In genomic region chr2:85789271-85789670, GRCh38 we compare ENCODE assay signal across 29 cellular contexts. TPM values are rescaled to one million over a fixed set of nuclear protein-coding genes. Genes with fewer than 3 reads are reported as not detected.
"Had no signal": no experiment of that assay in that cellular context is flagged by ENCODE, and none has a peak within 500 bp of the region (broad histone marks: within the 10 kb centered on the region; RNA-seq: fewer than 3 reads in every experiment).

No MANE protein-coding gene starts in this region.

- ATAC-seq: activated CD4-positive, alpha-beta T cell treated with anti-CD3 and anti-CD28 coated beads for 36 hours; activated CD4-positive, CD25-positive, alpha-beta regulatory T cell treated with anti-CD3 and anti-CD28 coated beads, Interleukin-2, amount 50 U/mL, for 24 hours; activated CD8-positive, alpha-beta memory T cell treated with anti-CD3 and anti-CD28 coated beads, Interleukin-2, amount 10 ng/mL, durations not matched to agents 7 days and 5 days; activated CD8-positive, alpha-beta T cell treated with anti-CD3 and anti-CD28 coated beads, Interleukin-2, amount 10 ng/mL, durations not matched to agents 7 days and 5 days; activated naive CD8-positive, alpha-beta T cell treated with anti-CD3 and anti-CD28 coated beads, Interleukin-2, amount 50 U/mL, for 24 hours; body of pancreas; heart right ventricle; T-helper 17 cell had no signal

- H3K36me3 ChIP-seq: adrenal gland, WERI-Rb-1 had no signal

- H3K4me3 ChIP-seq: adrenal gland, body of pancreas, esophagus squamous epithelium, heart right ventricle had no signal

- H3K9me3 ChIP-seq: adrenal gland, body of pancreas, esophagus squamous epithelium, heart right ventricle had no signal

- H3K27ac ChIP-seq: adrenal gland, body of pancreas, epithelial cell of prostate, esophagus squamous epithelium, heart right ventricle, WERI-Rb-1 had no signal

- H3K27me3 ChIP-seq: adrenal gland, body of pancreas, esophagus squamous epithelium, heart right ventricle had no signal

- DNase-seq: activated B cell treated with CpG ODN at 0.5 μM for 24 hours; activated CD4-positive, alpha-beta memory T cell treated with anti-CD3 and anti-CD28 coated beads for 36 hours; activated CD4-positive, alpha-beta T cell treated with anti-CD3 and anti-CD28 coated beads for 36 hours; activated CD4-positive, alpha-beta T cell treated with anti-CD3 and anti-CD28 coated beads, Interleukin-2, amount 10 ng/mL, durations not matched to agents 24 days and 14 days; activated CD8-positive, alpha-beta memory T cell treated with anti-CD3 and anti-CD28 coated beads, Interleukin-2, amount 10 ng/mL, durations not matched to agents 7 days and 5 days; activated CD8-positive, alpha-beta memory T cell treated with anti-CD3 and anti-CD28 coated beads, Interleukin-2, amount 50 U/mL, for 4 hours; activated CD8-positive, alpha-beta T cell treated with anti-CD3 and anti-CD28 coated beads, Interleukin-2, amount 10 ng/mL, durations not matched to agents 7 days and 5 days; activated effector memory CD4-positive, alpha-beta T cell treated with anti-CD3 and anti-CD28 coated beads, Interleukin-2, amount 50 U/mL, for 16 hours; activated naive CD4-positive, alpha-beta T cell treated with anti-CD3 and anti-CD28 coated beads for 36 hours; activated naive CD8-positive, alpha-beta T cell treated with anti-CD3 and anti-CD28 coated beads for 36 hours; activated naive CD8-positive, alpha-beta T cell treated with anti-CD3 and anti-CD28 coated beads, Interleukin-2, amount 50 U/mL, for 24 hours; activated T-cell treated with anti-CD3 and anti-CD28 coated beads, Interleukin-2, amount 50 U/mL, for 1 hour; activated T-cell treated with anti-CD3 and anti-CD28 coated beads, Interleukin-2, amount 50 U/mL, for 48 hours; adrenal gland; amygdala; body of pancreas; caudate nucleus; cortex of kidney; effector CD8-positive, alpha-beta T cell; esophagus squamous epithelium; foreskin fibroblast; heart right ventricle; T-helper 1 cell; T-helper 17 cell; T1000; WERI-Rb-1 had no signal

RNA-seq across cellular contexts. Expression of gene ATOH8, which starts 35.5 kb away (rescaled TPM):
- total RNA-seq: activated B cell treated with CpG ODN at 0.5 μM for 24 hours; activated CD4-positive, alpha-beta memory T cell treated with anti-CD3 and anti-CD28 coated beads for 36 hours; activated CD4-positive, alpha-beta T cell treated with anti-CD3 and anti-CD28 coated beads for 36 hours; activated CD8-positive, alpha-beta memory T cell treated with anti-CD3 and anti-CD28 coated beads for 36 hours; activated naive CD4-positive, alpha-beta T cell treated with anti-CD3 and anti-CD28 coated beads for 36 hours; activated naive CD8-positive, alpha-beta T cell treated with anti-CD3 and anti-CD28 coated beads for 36 hours; T-helper 17 cell had no signal
